Comparison of ENCODE assay signal across 8 cellular contexts in genomic region chr1:35882586-35882944, GRCh38. TPM values are rescaled to one million over a fixed set of nuclear protein-coding genes. Genes with fewer than 3 reads are reported as not detected.
DNase-seq lines count a peak whose midpoint lies in the region; ATAC-seq and TF ChIP-seq lines count a peak whose summit lies in the region.

No MANE protein-coding gene starts in this region.

- peaks cover 43% of the 10 kb centered on the region for H3K4me1 Mint-ChIP-seq in dendritic cell treated with granulocyte-macrophage colony-stimulating factor and Interleukin-4, amounts not matched to agents 40 ng/mL and 50 ng/mL, for 4 days (ENCODE audit: low read depth)

- H3K9me3 Mint-ChIP-seq in dendritic cell treated with granulocyte-macrophage colony-stimulating factor and Interleukin-4, amounts not matched to agents 40 ng/mL and 50 ng/mL, for 4 days, result no peaks in the 10 kb centered on the region

- no peak for TF ChIP-seq EP300 in neural cell (conservative IDR thresholded peaks at IDR 0.05; ENCODE audit: poor library complexity, severe bottlenecking)

- H3K9me2 ChIP-seq in neural cell (ENCODE audit: insufficient read depth, low read length), result no peaks in the 10 kb centered on the region

- peak overlapping the region; percentile 26; the same call in 1 of the 2 replicates for H3K4me2 ChIP-seq in BLaER1
- H3K4me2 ChIP-seq in OCI-LY3 (ENCODE audit: low read length), result peak overlapping the region; percentile 67
- H3K4me2 ChIP-seq in neural cell (ENCODE audit: low read length), result no peak overlapping the region

- H3K79me2 ChIP-seq in OCI-LY3 (ENCODE audit: low read length), result peaks cover 10% of the 10 kb centered on the region; the same call in 1 of the 2 replicates
- peaks cover 41% of the 10 kb centered on the region for H3K79me2 ChIP-seq in neural cell (replicated peaks; ENCODE audit: insufficient read depth, low read length)

- H2AFZ ChIP-seq in OCI-LY3 (ENCODE audit: low read depth, low read length) (peak overlapping the region; percentile 80; the same call in 1 of the 2 replicates), neural cell (ENCODE audit: low read depth, low read length) (peak overlapping the region; percentile 56)

- H3K4me3 ChIP-seq in BLaER1, result no peak overlapping the region
- H3K4me3 ChIP-seq in OCI-LY3 (ENCODE audit: low read length), result peak overlapping the region; percentile 98
- peak overlapping the region; percentile 99 for H3K4me3 ChIP-seq in neural cell (ENCODE audit: low read length)

- ATAC-seq in HG03108 (IDR thresholded peaks at IDR 0.05; ENCODE audit: unreplicated experiment), result no peak

- DNase-seq in NCI-H82 (lab: John Stamatoyannopoulos, UW) (no peak), glomerular visceral epithelial cell (ENCODE audit: extremely low spot score) (no peak), NCI-H1930 (lab: John Stamatoyannopoulos, UW) (no peak)

- TF ChIP-seq RAD21 in neural cell (conservative IDR thresholded peaks at IDR 0.05), result no peak

- H3K9me3 ChIP-seq in BLaER1 (no peaks in the 10 kb centered on the region), OCI-LY3 (ENCODE audit: insufficient read depth, low read length) (no peaks in the 10 kb centered on the region), neural cell (ENCODE audit: low read length) (no peaks in the 10 kb centered on the region)

- no peaks in the 10 kb centered on the region for H3F3A ChIP-seq in neural cell (ENCODE audit: insufficient read depth, low read length, poor library complexity, severe bottlenecking)

- H3K27ac Mint-ChIP-seq in dendritic cell treated with granulocyte-macrophage colony-stimulating factor and Interleukin-4, amounts not matched to agents 40 ng/mL and 50 ng/mL, for 4 days, result peak overlapping the region; percentile 88

- H3K4me1 ChIP-seq in BLaER1 (peaks cover 38% of the 10 kb centered on the region), OCI-LY3 (ENCODE audit: low read length) (peaks cover 19% of the 10 kb centered on the region)

- peak overlapping the region; percentile 39 for H3K4me3 Mint-ChIP-seq in dendritic cell treated with granulocyte-macrophage colony-stimulating factor and Interleukin-4, amounts not matched to agents 40 ng/mL and 50 ng/mL, for 4 days

- H4K20me1 ChIP-seq in BLaER1, result peaks cover 35% of the 10 kb centered on the region
- H4K20me1 ChIP-seq in OCI-LY3 (ENCODE audit: insufficient read depth, low read length), result peaks cover 15% of the 10 kb centered on the region
- H4K20me1 ChIP-seq in neural cell (ENCODE audit: insufficient read depth), result no peaks in the 10 kb centered on the region

- H3K36me3 Mint-ChIP-seq in dendritic cell treated with granulocyte-macrophage colony-stimulating factor and Interleukin-4, amounts not matched to agents 40 ng/mL and 50 ng/mL, for 4 days (ENCODE audit: low read depth), result peaks cover 7% of the 10 kb centered on the region

- H3K36me3 ChIP-seq in BLaER1 (no peaks in the 10 kb centered on the region), OCI-LY3 (replicated peaks; ENCODE audit: low read depth, low read length) (no peaks in the 10 kb centered on the region), neural cell (ENCODE audit: insufficient read depth, low read length) (no peaks in the 10 kb centered on the region)

- H3K27me3 Mint-ChIP-seq in dendritic cell treated with granulocyte-macrophage colony-stimulating factor and Interleukin-4, amounts not matched to agents 40 ng/mL and 50 ng/mL, for 4 days, result no peaks in the 10 kb centered on the region

- intact Hi-C loops in dendritic cell treated with granulocyte-macrophage colony-stimulating factor and Interleukin-4, amounts not matched to agents 40 ng/mL and 50 ng/mL, for 4 days (cut with micrococcal nuclease), result loop anchor here (10.0 kb wide), 1 partner anchor 52 kb away; the partner anchor contains the start of gene AGO3

- H3K9ac ChIP-seq in BLaER1 (no peak overlapping the region), OCI-LY3 (ENCODE audit: low read length) (no peak overlapping the region), neural cell (ENCODE audit: low read length) (peak overlapping the region; percentile 96)

- TF ChIP-seq CTCF in OCI-LY3 (IDR thresholded peaks at IDR 0.05; ENCODE audit: low read depth, low read length), result no peak
- no peak for TF ChIP-seq CTCF in neural cell (IDR thresholded peaks at IDR 0.05; ENCODE audit: poor library complexity, severe bottlenecking)

- H3K27ac ChIP-seq in BLaER1, result no peak overlapping the region
- H3K27ac ChIP-seq in OCI-LY3 (ENCODE audit: low read length), result no peak overlapping the region
- H3K27ac ChIP-seq in neural cell (ENCODE audit: low read length), result peak overlapping the region; percentile 58

- H3K27me3 ChIP-seq in BLaER1 (no peaks in the 10 kb centered on the region), OCI-LY3 (ENCODE audit: low read depth, low read length) (no peaks in the 10 kb centered on the region), neural cell (ENCODE audit: insufficient read depth, low read depth, low read length) (no peaks in the 10 kb centered on the region)

TF ChIP-seq in neural cell, 6 proteins besides CTCF, POLR2A, EP300 and RAD21:
- no peak for TF ChIP-seq TAF1 (IDR thresholded peaks at IDR 0.05; ENCODE audit: low read depth)
- TF ChIP-seq SMC3 (conservative IDR thresholded peaks at IDR 0.05; ENCODE audit: poor library complexity), result no peak
- no peak for TF ChIP-seq REST (IDR thresholded peaks at IDR 0.05; ENCODE audit: borderline replicate concordance)
- no peak for TF ChIP-seq EZH2 (IDR thresholded peaks at IDR 0.05; ENCODE audit: borderline replicate concordance, insufficient read depth, low read length, poor library complexity, severe bottlenecking)
- no peak for TF ChIP-seq MXI1 (conservative IDR thresholded peaks at IDR 0.05; ENCODE audit: poor library complexity, severe bottlenecking)
TF ChIP-seq in neural cell: peak in this region for 0.

RNA-seq across cellular contexts. Expression of gene AGO1, which starts 0.4 kb away (rescaled TPM):
- polyA plus RNA-seq in neural cell, result 13.0 and 15.0 TPM in 2 replicates
- polyA minus RNA-seq in neural cell, result 30.4 and 38.5 TPM in 2 replicates

RNA-seq across cellular contexts. Expression of gene AGO3, which starts 48.3 kb away (rescaled TPM):
- polyA plus RNA-seq in neural cell, result 9.4 and 10.2 TPM in 2 replicates
- 36.8 and 41.9 TPM in 2 replicates for polyA minus RNA-seq in neural cell
